ENCODE assay signal across 27 cellular contexts in genomic region chr2:186770332-186770946, GRCh38.
"Had no signal": no experiment of that assay in that cellular context is flagged by ENCODE, and none has a peak within 500 bp of the region (broad histone marks: within the 10 kb centered on the region; RNA-seq: fewer than 3 reads in every experiment).

No MANE protein-coding gene starts in this region.

- H3K4me1 Mint-ChIP-seq: naive thymus-derived CD4-positive, alpha-beta T cell had no signal

- H3K27me3 Mint-ChIP-seq: dendritic cell treated with granulocyte-macrophage colony-stimulating factor and Interleukin-4, amounts not matched to agents 40 ng/mL and 50 ng/mL, for 4 days; effector memory CD8-positive, alpha-beta T cell had no signal

- H3K9me3 ChIP-seq: colonic mucosa, gastrocnemius medialis had no signal

- H3K27ac ChIP-seq: colonic mucosa, epithelial cell of prostate, esophagus squamous epithelium, gastrocnemius medialis, heart right ventricle, left lung, lower lobe of right lung had no signal

- H3K4me3 ChIP-seq: colonic mucosa, esophagus squamous epithelium, gastrocnemius medialis, heart right ventricle, left lung, lower lobe of right lung had no signal

- H3K4me1 ChIP-seq: colonic mucosa, esophagus squamous epithelium, gastrocnemius medialis, heart right ventricle, left lung, lower lobe of right lung had no signal

- H3K27me3 ChIP-seq: colonic mucosa, esophagus squamous epithelium, gastrocnemius medialis, heart right ventricle, left lung had no signal

- ATAC-seq: effector memory CD8-positive, alpha-beta T cell; esophagus mucosa; gastrocnemius medialis; heart right ventricle; left cardiac atrium; left lung; left ventricle myocardium superior; lower lobe of right lung; naive thymus-derived CD4-positive, alpha-beta T cell had no signal

- DNase-seq: colonic mucosa; cortex of kidney; effector CD8-positive, alpha-beta T cell; effector memory CD8-positive, alpha-beta T cell; endodermal cell; erythroblast; esophagus squamous epithelium; foreskin fibroblast; foreskin melanocyte; gastrocnemius medialis; glutamatergic neuron; head of caudate nucleus; heart right ventricle; hippocampal formation; left cardiac atrium; left lung; left ventricle myocardium superior; lower lobe of right lung; mesenchymal stem cell; naive thymus-derived CD4-positive, alpha-beta T cell had no signal

- FAIRE-seq: endometrium, islet of Langerhans, keratinocyte had no signal

- H3K27ac Mint-ChIP-seq: dendritic cell treated with granulocyte-macrophage colony-stimulating factor and Interleukin-4, amounts not matched to agents 40 ng/mL and 50 ng/mL, for 4 days; effector memory CD8-positive, alpha-beta T cell; endodermal cell had no signal

- H3K4me3 Mint-ChIP-seq: dendritic cell treated with granulocyte-macrophage colony-stimulating factor and Interleukin-4, amounts not matched to agents 40 ng/mL and 50 ng/mL, for 4 days; effector memory CD8-positive, alpha-beta T cell; endodermal cell; mesothelial cell of epicardium; naive thymus-derived CD4-positive, alpha-beta T cell had no signal

- H3K36me3 ChIP-seq: colonic mucosa, esophagus squamous epithelium, gastrocnemius medialis, heart right ventricle, left lung, lower lobe of right lung had no signal
